In genomic region chr16:57596234-57596633, GRCh38 we compare ENCODE assay signal across 4 cellular contexts. TPM values are rescaled to one million over a fixed set of nuclear protein-coding genes. Genes with fewer than 3 reads are reported as not detected.
"Had no signal": no experiment of that assay in that cellular context is flagged by ENCODE, and none has a peak within 500 bp of the region (broad histone marks: within the 10 kb centered on the region; RNA-seq: fewer than 3 reads in every experiment).

No MANE protein-coding gene starts in this region.

RNA-seq across cellular contexts. Expression of gene ADGRG5, which starts 53.8 kb away (rescaled TPM):
- total RNA-seq: bronchial epithelial cell, dermis blood vessel endothelial cell, foreskin keratinocyte, gastrocnemius medialis had no signal
